Comparison of ENCODE assay signal across 15 cellular contexts in genomic region chr6:168554898-168555617, GRCh38.
"Had no signal": no experiment of that assay in that cellular context is flagged by ENCODE, and none has a peak within 500 bp of the region (broad histone marks: within the 10 kb centered on the region; RNA-seq: fewer than 3 reads in every experiment).

No MANE protein-coding gene starts in this region.

- H3K27me3 ChIP-seq: colonic mucosa, esophagus squamous epithelium, gastroesophageal sphincter, neutrophil had no signal

- H3K4me3 Mint-ChIP-seq: immature natural killer cell; naive thymus-derived CD4-positive, alpha-beta T cell; nephron progenitor cell; stimulated activated memory B cell treated with anti-CD40 and anti-IgM and Interleukin-4, amounts not matched to agents 10 μg/mL and 1 μg/mL and 100 μg/mL, for 72 hours; stimulated activated naive CD8-positive, alpha-beta T cell treated with anti-CD3 and anti-CD28 coated beads, Interleukin-15, Interleukin-2, amounts not matched to agents 100 ng/mL and 50 ng/mL, for 24 hours had no signal

- DNase-seq: colonic mucosa; dermis blood vessel endothelial cell; esophagus squamous epithelium; foreskin fibroblast; glutamatergic neuron; immature natural killer cell; mesendoderm; naive thymus-derived CD4-positive, alpha-beta T cell; nephron progenitor cell; stimulated activated CD4-positive, alpha-beta T cell treated with anti-CD3 and anti-CD28 coated beads, Interleukin-4, amount 100 ng/mL, for 1 hour; trophoblast cell had no signal

- H3K9me3 ChIP-seq: colonic mucosa, esophagus squamous epithelium, gastroesophageal sphincter, neutrophil had no signal

- ATAC-seq: gastroesophageal sphincter; naive thymus-derived CD4-positive, alpha-beta T cell had no signal

- H3K27me3 Mint-ChIP-seq: stimulated activated memory B cell treated with anti-CD40 and anti-IgM and Interleukin-4, amounts not matched to agents 10 μg/mL and 1 μg/mL and 100 μg/mL, for 72 hours; stimulated activated naive CD8-positive, alpha-beta T cell treated with anti-CD3 and anti-CD28 coated beads, Interleukin-15, Interleukin-2, amounts not matched to agents 100 ng/mL and 50 ng/mL, for 24 hours had no signal

- H3K27ac Mint-ChIP-seq: immature natural killer cell; naive thymus-derived CD4-positive, alpha-beta T cell; nephron progenitor cell; stimulated activated memory B cell treated with anti-CD40 and anti-IgM and Interleukin-4, amounts not matched to agents 10 μg/mL and 1 μg/mL and 100 μg/mL, for 72 hours; stimulated activated naive CD8-positive, alpha-beta T cell treated with anti-CD3 and anti-CD28 coated beads, Interleukin-15, Interleukin-2, amounts not matched to agents 100 ng/mL and 50 ng/mL, for 24 hours had no signal

- H3K36me3 Mint-ChIP-seq: immature natural killer cell; naive thymus-derived CD4-positive, alpha-beta T cell; stimulated activated memory B cell treated with anti-CD40 and anti-IgM and Interleukin-4, amounts not matched to agents 10 μg/mL and 1 μg/mL and 100 μg/mL, for 72 hours had no signal

- H3K9me3 Mint-ChIP-seq: immature natural killer cell had no signal

- H3K36me3 ChIP-seq: colonic mucosa, esophagus squamous epithelium, neutrophil had no signal

- H3K4me1 Mint-ChIP-seq: naive thymus-derived CD4-positive, alpha-beta T cell; stimulated activated memory B cell treated with anti-CD40 and anti-IgM and Interleukin-4, amounts not matched to agents 10 μg/mL and 1 μg/mL and 100 μg/mL, for 72 hours had no signal

- H3K27ac ChIP-seq: colonic mucosa, gastroesophageal sphincter, neutrophil had no signal

- H3K4me1 ChIP-seq: colonic mucosa, esophagus squamous epithelium, gastroesophageal sphincter had no signal

- H3K4me3 ChIP-seq: colonic mucosa, esophagus squamous epithelium, gastroesophageal sphincter had no signal
